In genomic region chr1:156616463-156616862, GRCh38 we compare ENCODE assay signal across 9 cellular contexts. TPM values are rescaled to one million over a fixed set of nuclear protein-coding genes. Genes with fewer than 3 reads are reported as not detected.
DNase-seq lines count a peak whose midpoint lies in the region; ATAC-seq and TF ChIP-seq lines count a peak whose summit lies in the region.
"Had no signal": no experiment of that assay in that cellular context is flagged by ENCODE, and none has a peak within 500 bp of the region (broad histone marks: within the 10 kb centered on the region; RNA-seq: fewer than 3 reads in every experiment).

No MANE protein-coding gene starts in this region.

- intact Hi-C loops in upper lobe of right lung (cut with DNase I) = no loop called here

- no peak overlapping the region for H3K27ac Mint-ChIP-seq in T-helper 17 cell
- no peak overlapping the region for H3K27ac Mint-ChIP-seq in stimulated activated naive CD8-positive, alpha-beta T cell treated with anti-CD3 and anti-CD28 coated beads, Interleukin-15, amount 100 ng/mL, for 72 hours

- no peaks in the 10 kb centered on the region for H3K9me3 ChIP-seq in adipocyte (ENCODE audit: control insufficient read depth, low read length)
- H3K9me3 ChIP-seq in upper lobe of right lung = no peaks in the 10 kb centered on the region
- H3K9me3 ChIP-seq in T-helper 17 cell (ENCODE audit: control insufficient read depth, low read length, poor library complexity, severe bottlenecking) = no peaks in the 10 kb centered on the region

- H3K27ac ChIP-seq in upper lobe of right lung = no peak overlapping the region

- H3K4me3 ChIP-seq in adipocyte (ENCODE audit: low read length) (no peak overlapping the region), upper lobe of right lung (no peak overlapping the region)

- peaks cover 7% of the 10 kb centered on the region for H3K4me1 ChIP-seq in adipocyte (ENCODE audit: control insufficient read depth, insufficient read depth, low read length)
- H3K4me1 ChIP-seq in upper lobe of right lung = no peaks in the 10 kb centered on the region

- H3K36me3 Mint-ChIP-seq in T-helper 17 cell (ENCODE audit: low read depth) = no peaks in the 10 kb centered on the region

- H3K9ac ChIP-seq in adipocyte (ENCODE audit: low read length) = no peak overlapping the region

- TF ChIP-seq CTCF in upper lobe of right lung (IDR thresholded peaks at IDR 0.05) = no peak

- peaks cover 3% of the 10 kb centered on the region for H3K4me1 Mint-ChIP-seq in T-helper 17 cell
- H3K4me1 Mint-ChIP-seq in stimulated activated naive CD8-positive, alpha-beta T cell treated with anti-CD3 and anti-CD28 coated beads, Interleukin-15, amount 100 ng/mL, for 72 hours = peaks cover 11% of the 10 kb centered on the region

- H3K9me3 Mint-ChIP-seq in stimulated activated naive CD8-positive, alpha-beta T cell treated with anti-CD3 and anti-CD28 coated beads, Interleukin-15, amount 100 ng/mL, for 72 hours = no peaks in the 10 kb centered on the region

- peaks cover 40% of the 10 kb centered on the region for H3K27me3 ChIP-seq in adipocyte (replicated peaks; ENCODE audit: control insufficient read depth, insufficient read depth, low read length)
- peaks cover 24% of the 10 kb centered on the region for H3K27me3 ChIP-seq in upper lobe of right lung

- peak; percentile 14 for DNase-seq in NCI-H1417 treated with DMSO at 0.1 percent for 48 hours (lab: John Stamatoyannopoulos, UW)
- DNase-seq in adipocyte (ENCODE audit: low read depth) = peak; percentile 45
- DNase-seq in iris pigment epithelial cell (ENCODE audit: low read depth) = peak; percentile 65
- DNase-seq in upper lobe of right lung = no peak
- DNase-seq in T-helper 17 cell = no peak
- no peak for DNase-seq in stimulated activated naive CD8-positive, alpha-beta T cell treated with anti-CD3 and anti-CD28 coated beads, Interleukin-15, amount 100 ng/mL, for 72 hours
- DNase-seq in GF-D8 (lab: John Stamatoyannopoulos, UW) = no peak
- DNase-seq: stimulated activated CD4-positive, alpha-beta T cell treated with anti-CD3 and anti-CD28 coated beads, Interleukin-4, amount 100 ng/mL, for 1 hour had no signal

- H3K27me3 Mint-ChIP-seq in T-helper 17 cell = peaks cover 70% of the 10 kb centered on the region
- H3K27me3 Mint-ChIP-seq in stimulated activated naive CD8-positive, alpha-beta T cell treated with anti-CD3 and anti-CD28 coated beads, Interleukin-15, amount 100 ng/mL, for 72 hours = peaks cover 49% of the 10 kb centered on the region

- no peaks in the 10 kb centered on the region for H3K36me3 ChIP-seq in adipocyte (ENCODE audit: control insufficient read depth, insufficient read depth, low read length, severe bottlenecking)
- H3K36me3 ChIP-seq in upper lobe of right lung = no peaks in the 10 kb centered on the region

- no peak overlapping the region for H3K4me3 Mint-ChIP-seq in T-helper 17 cell
- no peak overlapping the region for H3K4me3 Mint-ChIP-seq in stimulated activated naive CD8-positive, alpha-beta T cell treated with anti-CD3 and anti-CD28 coated beads, Interleukin-15, amount 100 ng/mL, for 72 hours

- ATAC-seq in upper lobe of right lung = peak; percentile 55
- no peak for ATAC-seq in T-helper 17 cell
- ATAC-seq in stimulated activated naive CD8-positive, alpha-beta T cell treated with anti-CD3 and anti-CD28 coated beads, Interleukin-15, amount 100 ng/mL, for 72 hours = no peak

RNA-seq across cellular contexts. Expression of gene HAPLN2, which starts 2.8 kb away (rescaled TPM):
- total RNA-seq in upper lobe of right lung (0.78 TPM), T-helper 17 cell (under 1 TPM in 1 of 2 donors, not detected in 1; 0.35 TPM)
- total RNA-seq: dermis microvascular lymphatic vessel endothelial cell had no signal

RNA-seq across cellular contexts. Expression of gene GPATCH4, which starts 15.2 kb away (rescaled TPM):
- total RNA-seq in upper lobe of right lung (22.4 TPM), T-helper 17 cell (10 to 100 TPM; 39.2 to 39.6 TPM)

RNA-seq across cellular contexts. Expression of gene NAXE, which starts 24.9 kb away (rescaled TPM):
- total RNA-seq in upper lobe of right lung = 69.2 TPM
- total RNA-seq in T-helper 17 cell = 10 to 100 TPM; 27.5 to 32.0 TPM

RNA-seq across cellular contexts. Expression of gene BCAN, which starts 25.5 kb away (rescaled TPM):
- total RNA-seq in upper lobe of right lung (not detected), T-helper 17 cell (not detected)
- total RNA-seq: dermis microvascular lymphatic vessel endothelial cell had no signal

RNA-seq across cellular contexts. Expression of gene TTC24, which starts 36.9 kb away (rescaled TPM):
- total RNA-seq in upper lobe of right lung (not detected), T-helper 17 cell (under 1 TPM in 1 of 2 donors, not detected in 1; 0.94 TPM)
- total RNA-seq: dermis microvascular lymphatic vessel endothelial cell had no signal

Comparison
In these comparisons a context has a peak if more than half of its experiments do, and no peak if none do; other contexts are left out.
1. DNase-seq: peak in NCI-H1417 treated with DMSO at 0.1 percent for 48 hours (single experiment), adipocyte (single experiment) and iris pigment epithelial cell (single experiment); none in upper lobe of right lung (single experiment), T-helper 17 cell (0 of 3), stimulated activated naive CD8-positive, alpha-beta T cell treated with anti-CD3 and anti-CD28 coated beads, Interleukin-15, amount 100 ng/mL, for 72 hours (0 of 2) and GF-D8 (single experiment).